8 cellular contexts compared by ENCODE assay signal in the genomic region with DNA sequence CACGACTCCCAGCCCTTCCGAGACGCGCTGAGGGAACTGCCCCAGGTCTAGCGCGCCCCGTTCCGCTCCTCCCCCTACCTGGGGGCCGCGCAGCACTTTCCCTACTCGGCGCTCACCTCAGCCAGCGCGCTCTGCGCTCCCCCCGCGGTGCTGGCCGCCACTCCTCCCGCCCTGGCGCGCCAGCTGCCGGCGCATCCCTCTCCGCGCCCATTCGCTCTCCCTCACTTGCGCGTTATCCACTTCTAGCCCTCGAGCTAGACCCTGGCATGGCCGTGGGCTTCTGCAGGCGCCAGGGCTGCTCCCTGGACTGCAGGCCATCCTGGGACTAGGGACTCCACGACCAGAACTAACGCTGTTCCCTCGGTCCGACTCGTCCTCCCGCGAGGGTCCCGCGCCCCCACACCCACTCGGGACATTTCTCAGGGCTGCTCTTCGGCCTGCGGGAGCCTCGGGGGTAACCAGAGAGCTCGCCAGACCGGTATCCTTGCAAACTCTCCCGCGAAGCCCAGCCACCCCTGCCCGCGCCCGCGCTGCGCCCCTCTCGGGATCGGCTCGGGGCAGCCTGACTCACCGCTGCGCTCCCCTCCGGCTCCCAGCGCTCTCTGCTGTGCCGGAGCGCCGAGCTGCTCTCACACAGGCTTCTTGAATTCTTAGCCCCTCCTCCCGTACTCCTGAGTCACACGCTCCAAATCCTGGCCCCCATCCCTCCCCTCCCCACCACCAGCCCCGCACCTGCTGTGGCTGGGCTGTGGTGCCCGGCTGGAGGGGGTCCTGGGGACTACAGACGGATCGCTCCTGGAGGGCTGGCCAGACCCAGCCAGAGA. TPM values are rescaled to one million over a fixed set of nuclear protein-coding genes. Genes with fewer than 3 reads are reported as not detected.
DNase-seq lines count a peak whose midpoint lies in the region; ATAC-seq and TF ChIP-seq lines count a peak whose summit lies in the region.

Gene NGF (minus strand): TSS at position 617 of the 824 bp plus-strand sequence. CDS start 51,454 bp downstream, outside the sequence.

- WGBS in ovary, 3 donors = 0 to 2% (median 1%) methylated on average over 64 to 69 of the region's 69 CpGs

- peak within 1 kb of the TSS; percentile 84 for H3K4me3 ChIP-seq in ovary

- ATAC-seq in GM19455 (IDR thresholded peaks at IDR 0.05; ENCODE audit: unreplicated experiment) (no peak), HG03521 (IDR thresholded peaks at IDR 0.05; ENCODE audit: unreplicated experiment) (no peak)

- TF ChIP-seq POLR2A in ovary (IDR thresholded peaks at IDR 0.05) = peak; percentile 78

- no peaks in the 10 kb centered on the region for H3K27me3 ChIP-seq in ovary

- peak in 1 of 3 donors; percentile 16 for TF ChIP-seq CTCF in ovary (IDR thresholded peaks at IDR 0.05)

- H3K27ac ChIP-seq in ovary = peak within 1 kb of the TSS; percentile 16 to 82

- DNase-seq in DMS79 (lab: John Stamatoyannopoulos, UW) (peak; percentile 13), NCI-H524 (lab: John Stamatoyannopoulos, UW) (peak; percentile 61 to 81), fibroblast of peridontal ligament (ENCODE audit: extremely low read depth) (peak; percentile 72), ovary (peak; percentile 77 to 85 (median 80)), AML-193 (lab: John Stamatoyannopoulos, UW) (no peak)
- no peak for DNase-seq in central memory CD4-positive, alpha-beta T cell

- no peaks in the 10 kb centered on the region for H3K9me3 ChIP-seq in ovary

- no peak for TF ChIP-seq EP300 in ovary (IDR thresholded peaks at IDR 0.05)

- peaks cover 23% of the 10 kb centered on the region for H3K4me1 ChIP-seq in ovary (ENCODE audit: insufficient read depth)

- intact Hi-C loops in ovary (cut with DNase I) = loop anchor here in 2 of 4 donors (10.0 kb wide), 4 partner anchors 53 to 193 kb away; no protein-coding TSS in a partner anchor

- no peaks in the 10 kb centered on the region for H3K36me3 ChIP-seq in ovary

RNA-seq across cellular contexts. Expression of gene NGF, which starts in this region (rescaled TPM):
- 10 to 100 TPM in 6 of 7 donors, 1 to 10 TPM in 1; 3.0 to 43.4 (median 14.1) TPM for total RNA-seq in ovary
- polyA plus RNA-seq in ovary = 10 to 100 TPM in 1 of 2 donors, 1 to 10 TPM in 1; 9.3 to 42.1 TPM

Comparison
In these comparisons a context has a peak if more than half of its experiments do, and no peak if none do; other contexts are left out.
1. DNase-seq: peak in DMS79 (single experiment), NCI-H524 (2 of 2), fibroblast of peridontal ligament (single experiment) and ovary (5 of 5); none in central memory CD4-positive, alpha-beta T cell (single experiment) and AML-193 (0 of 2).